In the genomic region with DNA sequence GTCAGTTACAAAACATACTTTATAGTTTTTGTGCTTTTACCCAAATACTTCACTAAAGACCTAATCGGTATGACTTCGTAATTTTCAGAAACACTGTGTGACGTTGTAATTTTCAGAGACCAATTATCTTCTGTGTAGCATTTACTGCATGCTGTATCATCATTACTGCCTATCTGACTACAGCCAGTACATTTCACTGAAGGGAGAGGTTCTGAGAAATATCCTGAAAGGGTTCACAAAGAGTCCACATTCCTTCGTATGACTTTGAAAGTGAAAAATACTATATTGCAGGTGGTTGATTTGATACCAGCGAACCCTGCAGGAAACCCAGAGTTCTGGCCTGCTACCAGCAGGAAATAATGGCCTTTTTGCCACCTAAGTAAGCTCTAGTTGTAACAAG, we compare ENCODE assay signal across 1 cellular context.
TF ChIP-seq lines count a peak whose summit lies in the region.

No MANE protein-coding gene starts in this region.

TF ChIP-seq in WTC11, 78 proteins besides CTCF, POLR2A, EP300 and RAD21 (continued from another document):
- TF ChIP-seq, protein P1, sequence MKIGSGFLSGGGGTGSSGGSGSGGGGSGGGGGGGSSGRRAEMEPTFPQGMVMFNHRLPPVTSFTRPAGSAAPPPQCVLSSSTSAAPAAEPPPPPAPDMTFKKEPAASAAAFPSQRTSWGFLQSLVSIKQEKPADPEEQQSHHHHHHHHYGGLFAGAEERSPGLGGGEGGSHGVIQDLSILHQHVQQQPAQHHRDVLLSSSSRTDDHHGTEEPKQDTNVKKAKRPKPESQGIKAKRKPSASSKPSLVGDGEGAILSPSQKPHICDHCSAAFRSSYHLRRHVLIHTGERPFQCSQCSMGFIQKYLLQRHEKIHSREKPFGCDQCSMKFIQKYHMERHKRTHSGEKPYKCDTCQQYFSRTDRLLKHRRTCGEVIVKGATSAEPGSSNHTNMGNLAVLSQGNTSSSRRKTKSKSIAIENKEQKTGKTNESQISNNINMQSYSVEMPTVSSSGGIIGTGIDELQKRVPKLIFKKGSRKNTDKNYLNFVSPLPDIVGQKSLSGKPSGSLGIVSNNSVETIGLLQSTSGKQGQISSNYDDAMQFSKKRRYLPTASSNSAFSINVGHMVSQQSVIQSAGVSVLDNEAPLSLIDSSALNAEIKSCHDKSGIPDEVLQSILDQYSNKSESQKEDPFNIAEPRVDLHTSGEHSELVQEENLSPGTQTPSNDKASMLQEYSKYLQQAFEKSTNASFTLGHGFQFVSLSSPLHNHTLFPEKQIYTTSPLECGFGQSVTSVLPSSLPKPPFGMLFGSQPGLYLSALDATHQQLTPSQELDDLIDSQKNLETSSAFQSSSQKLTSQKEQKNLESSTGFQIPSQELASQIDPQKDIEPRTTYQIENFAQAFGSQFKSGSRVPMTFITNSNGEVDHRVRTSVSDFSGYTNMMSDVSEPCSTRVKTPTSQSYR (CRISPR knock-in tag; IDR thresholded peaks at IDR 0.05): no peak
